In genomic region chr1:174243451-174244000, GRCh38 we compare ENCODE assay signal across 26 cellular contexts.
DNase-seq lines count a peak whose midpoint lies in the region; ATAC-seq, FAIRE-seq and TF ChIP-seq lines count a peak whose summit lies in the region.
"Had no signal": no experiment of that assay in that cellular context is flagged by ENCODE, and none has a peak within 500 bp of the region (broad histone marks: within the 10 kb centered on the region; RNA-seq: fewer than 3 reads in every experiment).

No MANE protein-coding gene starts in this region.

- peaks cover 17% of the 10 kb centered on the region for H3K36me3 Mint-ChIP-seq in activated naive CD4-positive, alpha-beta T cell treated with anti-CD3 and anti-CD28 coated beads, Interleukin-2, amount 10 ng/mL, durations not matched to agents 7 days and 5 days
- 0 out of 2 replicates have a peak, but pooled peaks cover 4% of the 10 kb centered on the region for H3K36me3 Mint-ChIP-seq in HFFc6 (ENCODE audit: low read depth)
- H3K36me3 Mint-ChIP-seq in astrocyte (ENCODE audit: low read depth, unreplicated experiment), result no peaks in the 10 kb centered on the region
- H3K36me3 Mint-ChIP-seq in nephron progenitor cell (ENCODE audit: low read depth), result peaks cover 30% of the 10 kb centered on the region

- FAIRE-seq in astrocyte (lab: Jason Lieb, UNC), result no peak
- FAIRE-seq: GM12891, H1, HepG2 had no signal

- H3K79me2 ChIP-seq in astrocyte (ENCODE audit: insufficient read depth, low read length), result no peaks in the 10 kb centered on the region

- no peak for ATAC-seq in GM19035 (IDR thresholded peaks at IDR 0.05; ENCODE audit: unreplicated experiment)
- ATAC-seq: HepG2 had no signal

- no peaks in the 10 kb centered on the region for H3K27me3 Mint-ChIP-seq in activated naive CD4-positive, alpha-beta T cell treated with anti-CD3 and anti-CD28 coated beads, Interleukin-2, amount 10 ng/mL, durations not matched to agents 7 days and 5 days
- no peaks in the 10 kb centered on the region for H3K27me3 Mint-ChIP-seq in HFFc6 (ENCODE audit: insufficient read depth)
- H3K27me3 Mint-ChIP-seq in astrocyte (ENCODE audit: low read depth, unreplicated experiment), result no peaks in the 10 kb centered on the region
- no peaks in the 10 kb centered on the region for H3K27me3 Mint-ChIP-seq in nephron progenitor cell (ENCODE audit: low read depth, poor library complexity)
- H3K27me3 Mint-ChIP-seq: CD4-positive, alpha-beta memory T cell had no signal

- H3K4me1 ChIP-seq in astrocyte (ENCODE audit: insufficient read depth, low read length), result no peaks in the 10 kb centered on the region
- H3K4me1 ChIP-seq: BLaER1, SJSA1 had no signal

- H3K9ac ChIP-seq in astrocyte (ENCODE audit: low read length), result no peak overlapping the region
- H3K9ac ChIP-seq: BLaER1 had no signal

- DNase-seq in activated naive CD4-positive, alpha-beta T cell treated with anti-CD3 and anti-CD28 coated beads, Interleukin-2, amount 10 ng/mL, durations not matched to agents 7 days and 5 days, result no peak
- no peak for DNase-seq in activated naive CD4-positive, alpha-beta T cell treated with Interleukin-2 at 50 U/mL for 16 hours
- peak; percentile 10 for DNase-seq in HFFc6
- DNase-seq in astrocyte (ENCODE audit: low read depth), result peak; percentile 37
- peak; percentile 24 for DNase-seq in iris pigment epithelial cell (ENCODE audit: low read depth)
- DNase-seq in posterior vena cava (ENCODE audit: low spot score), result no peak
- DNase-seq in nephron progenitor cell, result no peak
- DNase-seq: ACHN; Caco-2; CD4-positive, alpha-beta memory T cell; DMS 273 treated with DMSO at 0.1 percent for 48 hours; DND-41; KBM-7; NCI-H1105; NCI-H2029 treated with DMSO at 0.1 percent for 48 hours; NCI-H226; NCI-H510A treated with DMSO at 0.1 percent for 48 hours; NCI-H748 treated with DMSO at 0.1 percent for 48 hours; PC-9 had no signal

- no peak overlapping the region for H3K4me3 Mint-ChIP-seq in activated naive CD4-positive, alpha-beta T cell treated with anti-CD3 and anti-CD28 coated beads, Interleukin-2, amount 10 ng/mL, durations not matched to agents 7 days and 5 days
- H3K4me3 Mint-ChIP-seq in HFFc6 (no peak overlapping the region), astrocyte (ENCODE audit: unreplicated experiment) (no peak overlapping the region), nephron progenitor cell (no peak overlapping the region)
- H3K4me3 Mint-ChIP-seq: CD4-positive, alpha-beta memory T cell had no signal

- H3K27ac Mint-ChIP-seq in activated naive CD4-positive, alpha-beta T cell treated with anti-CD3 and anti-CD28 coated beads, Interleukin-2, amount 10 ng/mL, durations not matched to agents 7 days and 5 days, result peak overlapping the region; percentile 25
- H3K27ac Mint-ChIP-seq in HFFc6 (no peak overlapping the region), astrocyte (ENCODE audit: unreplicated experiment) (no peak overlapping the region), nephron progenitor cell (no peak overlapping the region)

- peaks cover 4% of the 10 kb centered on the region for H4K20me1 ChIP-seq in astrocyte (ENCODE audit: insufficient read depth, low read length)
- H4K20me1 ChIP-seq: BLaER1 had no signal

- TF ChIP-seq CTCF in HFFc6 (IDR thresholded peaks at IDR 0.05) (no peak), astrocyte (IDR thresholded peaks at IDR 0.05; ENCODE audit: insufficient read depth, low read depth, low read length) (no peak), nephron progenitor cell (IDR thresholded peaks at IDR 0.05) (no peak)

- no peak overlapping the region for H3K27ac ChIP-seq in astrocyte (ENCODE audit: low read depth, low read length)
- H3K27ac ChIP-seq: 22Rv1, BLaER1, PC-9, SJSA1 had no signal

- no peaks in the 10 kb centered on the region for H3K4me1 Mint-ChIP-seq in activated naive CD4-positive, alpha-beta T cell treated with anti-CD3 and anti-CD28 coated beads, Interleukin-2, amount 10 ng/mL, durations not matched to agents 7 days and 5 days
- H3K4me1 Mint-ChIP-seq in HFFc6 (ENCODE audit: low read depth), result peaks cover 21% of the 10 kb centered on the region
- peaks cover 4% of the 10 kb centered on the region for H3K4me1 Mint-ChIP-seq in astrocyte (ENCODE audit: low read depth, unreplicated experiment)
- H3K4me1 Mint-ChIP-seq in nephron progenitor cell, result peaks cover 6% of the 10 kb centered on the region

- H3K4me3 ChIP-seq in astrocyte (ENCODE audit: insufficient read depth, low read depth, low read length), result no peak overlapping the region
- H3K4me3 ChIP-seq: BLaER1, PC-9, SJSA1 had no signal

- no peaks in the 10 kb centered on the region for H3K9me3 Mint-ChIP-seq in activated naive CD4-positive, alpha-beta T cell treated with anti-CD3 and anti-CD28 coated beads, Interleukin-2, amount 10 ng/mL, durations not matched to agents 7 days and 5 days
- H3K9me3 Mint-ChIP-seq in HFFc6 (no peaks in the 10 kb centered on the region), astrocyte (ENCODE audit: unreplicated experiment) (peaks cover 3% of the 10 kb centered on the region), nephron progenitor cell (peaks cover 9% of the 10 kb centered on the region)
- H3K9me3 Mint-ChIP-seq: CD4-positive, alpha-beta memory T cell had no signal

- H3K36me3 ChIP-seq in astrocyte (ENCODE audit: insufficient read depth, low read length), result no peaks in the 10 kb centered on the region
- H3K36me3 ChIP-seq: SJSA1 had no signal

- no peak overlapping the region for H3K4me2 ChIP-seq in astrocyte (ENCODE audit: low read length)
- H3K4me2 ChIP-seq: BLaER1, PC-9 had no signal

- intact Hi-C loops in posterior vena cava (cut with DNase I), result no loop called here

- CTCF ChIA-PET in activated naive CD4-positive, alpha-beta T cell treated with anti-CD3 and anti-CD28 coated beads, Interleukin-2, amount 10 ng/mL, durations not matched to agents 7 days and 5 days (lab: Charles Lee), result interaction anchor here (0.6 kb wide), 2 partner anchors 13 to 17 kb away, joined by 3 read pairs; no protein-coding TSS in a partner anchor

- H3K9me3 ChIP-seq in astrocyte (ENCODE audit: insufficient read depth, low read depth, low read length), result no peaks in the 10 kb centered on the region
- H3K9me3 ChIP-seq: BLaER1, Caco-2, SJSA1 had no signal

- no peak overlapping the region for H2AFZ ChIP-seq in astrocyte (ENCODE audit: low read depth, low read length)
- H2AFZ ChIP-seq: PC-9 had no signal

- H3K27me3 ChIP-seq in astrocyte (ENCODE audit: insufficient read depth, low read length), result no peaks in the 10 kb centered on the region
- H3K27me3 ChIP-seq: BLaER1, SJSA1 had no signal

Comparison
In these comparisons a context has a peak if more than half of its experiments do, and no peak if none do; other contexts are left out.
1. DNase-seq: peak in HFFc6 (single experiment), astrocyte (single experiment) and iris pigment epithelial cell (single experiment); none in activated naive CD4-positive, alpha-beta T cell treated with anti-CD3 and anti-CD28 coated beads, Interleukin-2, amount 10 ng/mL, durations not matched to agents 7 days and 5 days (single experiment), activated naive CD4-positive, alpha-beta T cell treated with Interleukin-2 at 50 U/mL for 16 hours (single experiment), posterior vena cava (single experiment) and nephron progenitor cell (single experiment).